ENCODE assay signal across 8 cellular contexts in the genomic region with DNA sequence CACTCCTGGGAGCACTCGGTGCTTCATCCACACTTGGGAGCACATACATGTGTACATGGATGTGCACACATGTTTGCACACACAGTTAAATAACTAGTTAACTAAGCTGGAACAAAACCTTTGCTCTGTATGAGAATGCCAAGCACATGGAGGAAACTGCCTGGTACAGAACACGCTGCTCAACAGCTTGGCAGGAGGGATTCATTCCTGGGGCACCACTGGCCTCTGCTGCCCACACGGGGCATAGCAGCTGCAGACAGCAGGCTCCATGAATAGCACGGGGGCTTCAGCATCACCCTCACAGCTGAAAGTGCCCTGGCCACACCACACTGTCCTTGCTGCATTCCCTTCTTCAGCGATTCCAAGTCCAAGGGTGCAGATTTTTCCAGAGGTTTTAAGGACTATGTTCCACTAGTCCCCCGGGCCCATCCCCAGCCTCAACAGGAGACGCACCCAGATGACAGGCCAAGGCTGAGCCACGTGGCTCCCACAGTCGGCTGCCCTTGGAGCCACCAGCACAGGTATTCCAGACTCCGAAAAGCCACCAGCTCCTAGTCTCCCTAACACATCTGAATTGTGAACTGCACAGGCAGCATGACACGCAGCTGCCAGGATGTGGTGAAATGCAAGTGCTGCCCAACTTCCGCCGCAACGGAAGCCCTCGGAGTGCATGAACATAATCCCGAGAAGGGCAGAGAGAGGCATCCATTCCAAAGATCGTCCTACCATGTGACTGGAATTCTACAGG. TPM values are rescaled to one million over a fixed set of nuclear protein-coding genes. Genes with fewer than 3 reads are reported as not detected.
A peak's percentile ranks its signal among the peaks of the same experiment; 100 is the strongest.
DNase-seq lines count a peak whose midpoint lies in the region; FAIRE-seq and TF ChIP-seq lines count a peak whose summit lies in the region.

No MANE protein-coding gene starts in this region.

- H3K9me3 ChIP-seq in testis: no peaks in the 10 kb centered on the region

- no peaks in the 10 kb centered on the region for H3K4me1 ChIP-seq in testis

- peak; percentile 84 for TF ChIP-seq CTCF in WI38 (IDR thresholded peaks at IDR 0.05; ENCODE audit: low read depth, low read length)
- TF ChIP-seq CTCF in testis (IDR thresholded peaks at IDR 0.05): peak; percentile 5 to 63 (median 58)

- H3K27me3 ChIP-seq in testis: no peaks in the 10 kb centered on the region

- WGBS in testis, 2 donors: 57 to 63% methylated on average over 3 to 17 of the region's 17 CpGs

- no peaks in the 10 kb centered on the region for H3K36me3 ChIP-seq in testis (ENCODE audit: low read depth, missing control alignments)

- FAIRE-seq in urothelium cell line (lab: Jason Lieb, UNC): no peak

- intact Hi-C loops in testis (cut with DNase I; ENCODE audit: low total_unique reads): loop anchor here (10.0 kb wide), 1 partner anchor 471 kb away; no protein-coding TSS in a partner anchor

- H3K4me3 ChIP-seq in WI38 (ENCODE audit: low read depth, low read length) (no peak overlapping the region), testis (no peak overlapping the region)

- no peak overlapping the region for H3K27ac ChIP-seq in testis

- DNase-seq in NCI-H524 (lab: John Stamatoyannopoulos, UW) (peak; percentile 11 to 46), NCI-H524 treated with DMSO at 0.1 percent for 48 hours (lab: John Stamatoyannopoulos, UW) (no peak), NCI-H1092 (lab: John Stamatoyannopoulos, UW) (peak; percentile 50), medulla oblongata (ENCODE audit: extremely low spot score) (peak; percentile 82), testis (peak; percentile 65), urothelium cell line (ENCODE audit: low spot score) (no peak)
- DNase-seq in effector CD4-positive, alpha-beta T cell: peak; percentile 21

- TF ChIP-seq POLR2A in testis (IDR thresholded peaks at IDR 0.05): no peak

RNA-seq across cellular contexts. Expression of gene NPHP4, which starts 16.9 kb away (rescaled TPM):
- 10 to 100 TPM; 49.4 to 65.9 TPM for total RNA-seq in testis
- 26.3 TPM for polyA plus RNA-seq in testis (ENCODE audit: insufficient read depth, low read depth, low replicate concordance)

Comparison
In these comparisons a context has a peak if more than half of its experiments do, and no peak if none do; other contexts are left out.
1. DNase-seq: peak in NCI-H524 (2 of 2), NCI-H1092 (single experiment), effector CD4-positive, alpha-beta T cell (single experiment), medulla oblongata (single experiment) and testis (single experiment); none in NCI-H524 treated with DMSO at 0.1 percent for 48 hours (single experiment) and urothelium cell line (single experiment).